ENCODE assay signal across 8 cellular contexts in genomic region chr15:83565553-83566159, GRCh38.
DNase-seq lines count a peak whose midpoint lies in the region; ATAC-seq and TF ChIP-seq lines count a peak whose summit lies in the region.

No MANE protein-coding gene starts in this region.

- no peak for TF ChIP-seq POLR2A in uterus (IDR thresholded peaks at IDR 0.05)

- no peaks in the 10 kb centered on the region for H3K36me3 ChIP-seq in H7 (replicated peaks; ENCODE audit: control insufficient read depth, insufficient read depth, low read length)
- H3K36me3 ChIP-seq in uterus = no peaks in the 10 kb centered on the region
- no peaks in the 10 kb centered on the region for H3K36me3 ChIP-seq in aorta (ENCODE audit: control insufficient read depth in 1 of 2, insufficient read depth in 2 of 2, low read length in 1 of 2)

- no peaks in the 10 kb centered on the region for H3K9me3 Mint-ChIP-seq in CD14-positive monocyte

- H3K4me1 Mint-ChIP-seq in CD14-positive monocyte = no peaks in the 10 kb centered on the region

- no peaks in the 10 kb centered on the region for H3K4me1 ChIP-seq in uterus
- H3K4me1 ChIP-seq in aorta (ENCODE audit: control insufficient read depth in 1 of 2, insufficient read depth in 2 of 2, low read length in 2 of 2) = no peaks in the 10 kb centered on the region

- H3K36me3 Mint-ChIP-seq in CD14-positive monocyte = no peaks in the 10 kb centered on the region

- 44 to 45% methylated on average over 4 of the region's 4 CpGs for WGBS in aorta, 2 donors

- H3K4me3 ChIP-seq in H7 (ENCODE audit: insufficient read depth, low read depth, low read length) (no peak overlapping the region), uterus (no peak overlapping the region), aorta (ENCODE audit: low read length in 2 of 2) (no peak overlapping the region)

- H3K27me3 ChIP-seq in H7 (ENCODE audit: control insufficient read depth, insufficient read depth, low read length) (no peaks in the 10 kb centered on the region), uterus (no peaks in the 10 kb centered on the region), aorta (ENCODE audit: control insufficient read depth in 1 of 2, insufficient read depth in 2 of 2, low read length in 1 of 2) (no peaks in the 10 kb centered on the region)

- H3K9me3 ChIP-seq in uterus (no peaks in the 10 kb centered on the region), aorta (ENCODE audit: control insufficient read depth, low read length) (no peaks in the 10 kb centered on the region)

- TF ChIP-seq CTCF in CD14-positive monocyte (IDR thresholded peaks at IDR 0.05) = peak; percentile 39
- TF ChIP-seq CTCF in uterus (IDR thresholded peaks at IDR 0.05) = peak; percentile 46 to 60 (median 52)

- DNase-seq in CD14-positive monocyte (ENCODE audit: low spot score) = no peak
- DNase-seq in H7 = peak; percentile 51
- peak; percentile 31 for DNase-seq in SKM-1 treated with dmso at 0.1 percent for 144 hours (lab: John Stamatoyannopoulos, UW; ENCODE audit: unreplicated experiment)
- peak; percentile 60 for DNase-seq in iPS-NIHi11 (ENCODE audit: low spot score)
- no peak for DNase-seq in uterus
- DNase-seq in aorta = no peak

- H3K27me3 Mint-ChIP-seq in CD14-positive monocyte (ENCODE audit: low read depth in 3 of 3) = peaks cover 0 to 3% (median 2%) of the 10 kb centered on the region in 3 donors

- no peak overlapping the region for H3K4me3 Mint-ChIP-seq in CD14-positive monocyte

- ATAC-seq in GM19455 (IDR thresholded peaks at IDR 0.05; ENCODE audit: unreplicated experiment) (no peak), esophagus mucosa (no peak), aorta (ENCODE audit: low FRiP score) (no peak)

- intact Hi-C loops in CD14-positive monocyte (cut with micrococcal nuclease) (no loop called here), uterus (cut with DNase I; ENCODE audit: low total_unique reads) (no loop called here), aorta (cut with DNase I) (loop anchor here (5.0 to 10.0 kb wide), 3 partner anchors 179 to 472 kb away; no protein-coding TSS in a partner anchor)

- H3K27ac ChIP-seq in uterus (no peak overlapping the region), aorta (ENCODE audit: low read depth in 1 of 2, low read length in 2 of 2) (no peak overlapping the region)

- H3K27ac Mint-ChIP-seq in CD14-positive monocyte = no peak overlapping the region

Comparison
In these comparisons a context has a peak if more than half of its experiments do, and no peak if none do; other contexts are left out.
1. DNase-seq: peak in H7 (single experiment), SKM-1 treated with dmso at 0.1 percent for 144 hours (single experiment) and iPS-NIHi11 (single experiment); none in CD14-positive monocyte (single experiment), uterus (0 of 2) and aorta (0 of 2).
2. intact Hi-C loops: an anchor here in aorta (5.0 to 10.0 kb wide); none called in CD14-positive monocyte and uterus.